Comparison of ENCODE assay signal across 15 cellular contexts in the genomic region with DNA sequence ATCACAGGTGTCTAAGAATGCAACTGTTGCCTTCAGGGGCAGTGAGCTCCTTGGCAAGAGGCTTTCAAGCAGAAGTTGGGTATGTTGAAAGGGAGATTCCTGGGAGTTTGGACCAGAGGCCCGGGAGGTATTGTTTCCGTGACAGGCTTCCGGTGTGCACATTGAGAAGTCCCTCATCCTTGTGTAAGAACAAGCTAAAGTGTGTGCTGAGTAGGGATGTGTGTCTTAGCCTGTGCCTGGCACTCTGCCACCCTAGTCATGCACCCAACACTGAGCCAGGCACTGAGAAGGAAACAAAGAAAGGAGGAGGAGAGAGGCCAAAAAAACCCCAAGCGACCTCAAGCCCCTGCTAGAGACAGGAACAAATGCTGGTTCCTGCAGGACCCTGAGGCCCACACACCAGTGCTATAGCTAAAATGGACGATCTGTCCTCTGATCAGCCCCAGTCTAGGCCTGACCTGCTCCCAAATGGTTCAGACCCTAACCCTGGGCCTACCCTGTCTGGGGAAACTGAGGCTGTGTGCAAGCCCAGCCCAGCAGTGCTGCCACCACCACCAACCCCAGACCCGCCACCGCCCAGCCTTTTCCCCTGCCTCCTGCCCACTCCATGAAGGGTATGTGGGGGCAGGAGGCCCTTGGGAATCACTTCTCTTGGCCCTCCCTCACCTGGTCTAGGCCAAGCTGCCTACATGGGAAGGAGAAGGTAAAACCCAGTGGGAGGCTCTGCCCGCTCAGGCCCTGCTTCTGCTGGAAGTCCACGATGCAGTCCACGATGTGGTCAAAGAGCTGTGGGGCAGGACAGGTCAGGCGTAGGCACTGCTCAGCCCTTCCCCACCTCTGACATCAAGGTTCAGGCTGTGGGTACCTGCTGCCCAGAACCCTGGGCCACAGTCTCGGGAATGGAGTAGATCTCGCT. TPM values are rescaled to one million over a fixed set of nuclear protein-coding genes. Genes with fewer than 3 reads are reported as not detected.
A peak's percentile ranks its signal among the peaks of the same experiment; 100 is the strongest.
DNase-seq lines count a peak whose midpoint lies in the region; ATAC-seq, FAIRE-seq and TF ChIP-seq lines count a peak whose summit lies in the region.
"Had no signal": no experiment of that assay in that cellular context is flagged by ENCODE, and none has a peak within 500 bp of the region (broad histone marks: within the 10 kb centered on the region; RNA-seq: fewer than 3 reads in every experiment).

No MANE protein-coding gene starts in this region.

- DNase-seq in H54 (ENCODE audit: insufficient read length, low spot score) (no peak), NCI-H69 (lab: John Stamatoyannopoulos, UW) (peak; percentile 22), fibroblast of pulmonary artery (ENCODE audit: low read depth) (peak; percentile 13), sigmoid colon (peak; percentile 53), nephron progenitor cell (no peak), WTC11 (ENCODE audit: low spot score) (no peak)
- DNase-seq: GOT3, NCI-H1436, NCI-H2029 treated with DMSO at 0.1 percent for 48 hours, NCI-H510A treated with DMSO at 0.1 percent for 48 hours, SIG-M5 had no signal

- ATAC-seq in WTC11 (no peak), HG03280 (IDR thresholded peaks at IDR 0.05; ENCODE audit: unreplicated experiment) (no peak)

- peaks cover 10% of the 10 kb centered on the region for H3K4me1 Mint-ChIP-seq in nephron progenitor cell
- no peaks in the 10 kb centered on the region for H3K4me1 Mint-ChIP-seq in WTC11

- H3K9me3 Mint-ChIP-seq in nephron progenitor cell (no peaks in the 10 kb centered on the region), WTC11 (no peaks in the 10 kb centered on the region)

- H3K4me3 Mint-ChIP-seq in nephron progenitor cell (no peak overlapping the region), WTC11 (no peak overlapping the region)

- H3K36me3 Mint-ChIP-seq in nephron progenitor cell (ENCODE audit: low read depth) (no peaks in the 10 kb centered on the region), WTC11 (no peaks in the 10 kb centered on the region)

- H3K9me3 ChIP-seq in sigmoid colon: no peaks in the 10 kb centered on the region
- H3K9me3 ChIP-seq: BLaER1 had no signal

- H3K27ac ChIP-seq in sigmoid colon: no peak overlapping the region
- H3K27ac ChIP-seq: BLaER1 had no signal

- CTCF ChIA-PET in WTC11 (lab: Charles Lee): interaction anchor here (1.8 kb wide), 1 partner anchor 226 kb away, joined by 8 read pairs; no protein-coding TSS in a partner anchor

- H3K4me3 ChIP-seq in fibroblast of pulmonary artery (replicated peaks; ENCODE audit: low read depth, low read length): no peak overlapping the region
- no peak overlapping the region for H3K4me3 ChIP-seq in sigmoid colon
- H3K4me3 ChIP-seq: BLaER1 had no signal

- no peak for FAIRE-seq in H54 (lab: Jason Lieb, UNC)
- FAIRE-seq: RCC 7860 had no signal

- no peaks in the 10 kb centered on the region for H3K36me3 ChIP-seq in sigmoid colon
- H3K36me3 ChIP-seq: BLaER1 had no signal

- TF ChIP-seq EP300 in sigmoid colon (IDR thresholded peaks at IDR 0.05): no peak

- no peaks in the 10 kb centered on the region for H3K27me3 ChIP-seq in sigmoid colon

- H3K27ac Mint-ChIP-seq in nephron progenitor cell (no peak overlapping the region), WTC11 (no peak overlapping the region)

- POLR2A ChIA-PET in WTC11 (lab: Charles Lee): no interaction called here

- H3K27me3 Mint-ChIP-seq in nephron progenitor cell (ENCODE audit: low read depth, poor library complexity) (peaks cover 13% of the 10 kb centered on the region), WTC11 (ENCODE audit: low read depth) (no peaks in the 10 kb centered on the region; the same call in 1 of the 2 replicates)

- H3K4me1 ChIP-seq in sigmoid colon: no peaks in the 10 kb centered on the region
- H3K4me1 ChIP-seq: BLaER1 had no signal

- intact Hi-C loops in sigmoid colon (cut with DNase I): no loop called here

- WGBS in sigmoid colon, 2 donors: 88 to 94% methylated on average over 13 of the region's 13 CpGs

- TF ChIP-seq CTCF in fibroblast of pulmonary artery (IDR thresholded peaks at IDR 0.05; ENCODE audit: low read length, missing control alignments): no peak
- TF ChIP-seq CTCF in sigmoid colon (IDR thresholded peaks at IDR 0.05): no peak
- TF ChIP-seq CTCF in nephron progenitor cell (IDR thresholded peaks at IDR 0.05): no peak
- TF ChIP-seq CTCF in WTC11 (IDR thresholded peaks at IDR 0.05): no peak

- TF ChIP-seq POLR2A in H54 (IDR thresholded peaks at IDR 0.05; ENCODE audit: low read depth, low read length) (0 out of 2 replicates have a peak, but pooled peaks have one; percentile 10), sigmoid colon (IDR thresholded peaks at IDR 0.05) (no peak)

TF ChIP-seq in WTC11, 78 proteins besides CTCF, POLR2A, EP300 and RAD21:
- no peak for TF ChIP-seq RORB (CRISPR knock-in tag; IDR thresholded peaks at IDR 0.05)
- TF ChIP-seq ATF1 (CRISPR knock-in tag; IDR thresholded peaks at IDR 0.05): no peak

RNA-seq across cellular contexts. Expression of a gene that starts 12.6 kb away (rescaled TPM):
- total RNA-seq in sigmoid colon (10 to 100 TPM in 1 of 4 donors, 1 to 10 TPM in 3; 4.7 to 12.8 (median 9.1) TPM), WTC11 (2021) (0.17 to 0.18 TPM in 2 of 3 replicates, not detected in the other)
- polyA plus RNA-seq in sigmoid colon: 10 to 100 TPM in 1 of 3 donors, 1 to 10 TPM in 2; 1.8 to 11.0 (median 2.8) TPM
- total RNA-seq: LHCN-M2 had no signal

Comparison
In these comparisons a context has a peak if more than half of its experiments do, and no peak if none do; other contexts are left out.
1. DNase-seq: peak in NCI-H69 (single experiment), fibroblast of pulmonary artery (single experiment) and sigmoid colon (single experiment); none in H54 (single experiment), nephron progenitor cell (single experiment) and WTC11 (single experiment).